ENCODE assay signal across 2 cellular contexts in genomic region chr12:130827432-130827831, GRCh38.
TF ChIP-seq lines count a peak whose summit lies in the region.

No MANE protein-coding gene starts in this region.

TF ChIP-seq in K562, 482 proteins besides CTCF, POLR2A, EP300 and RAD21 (continues in another document):
- TF ChIP-seq AFF1 (IDR thresholded peaks at IDR 0.05; ENCODE audit: low read depth in 1 of 2, partially characterized antibody in 2 of 2) = no peak
- TF ChIP-seq ZSCAN32 (CRISPR knock-in tag; IDR thresholded peaks at IDR 0.05) = no peak
- TF ChIP-seq ZNF449 (CRISPR knock-in tag; IDR thresholded peaks at IDR 0.05) = no peak
- no peak for TF ChIP-seq PHTF2 (CRISPR knock-in tag; IDR thresholded peaks at IDR 0.05)
- TF ChIP-seq MEF2D (tag; conservative IDR thresholded peaks at IDR 0.05; ENCODE audit: low read depth) = no peak
- no peak for TF ChIP-seq SMARCE1 (IDR thresholded peaks at IDR 0.05)
- TF ChIP-seq FOXO4 (CRISPR knock-in tag; IDR thresholded peaks at IDR 0.05) = no peak
- no peak for TF ChIP-seq CLOCK (CRISPR knock-in tag; IDR thresholded peaks at IDR 0.05; ENCODE audit: borderline replicate concordance)
- TF ChIP-seq FOXP4 (CRISPR knock-in tag; IDR thresholded peaks at IDR 0.05; ENCODE audit: borderline replicate concordance) = no peak
- TF ChIP-seq ZNF316 (IDR thresholded peaks at IDR 0.05) = peak; percentile 91
- 0 out of 2 replicates have a peak, but pooled peaks have one; percentile 36 for TF ChIP-seq MAFK (IDR thresholded peaks at IDR 0.05; ENCODE audit: low read length)
- TF ChIP-seq RBM34 (IDR thresholded peaks at IDR 0.05; ENCODE audit: borderline replicate concordance, insufficient read depth, low read length) = no peak
- no peak for TF ChIP-seq MCM7 (IDR thresholded peaks at IDR 0.05)

TF ChIP-seq in SK-N-SH, 30 proteins besides CTCF, POLR2A, EP300 and RAD21:
- TF ChIP-seq SIN3A (IDR thresholded peaks at IDR 0.05; ENCODE audit: borderline replicate concordance, low read depth, low read length) (no peak), JUND (IDR thresholded peaks at IDR 0.05) (no peak), ELF1 (IDR thresholded peaks at IDR 0.05) (no peak), FOXJ3 (CRISPR knock-in tag; IDR thresholded peaks at IDR 0.05) (no peak)
